8 cellular contexts compared by ENCODE assay signal in the genomic region with DNA sequence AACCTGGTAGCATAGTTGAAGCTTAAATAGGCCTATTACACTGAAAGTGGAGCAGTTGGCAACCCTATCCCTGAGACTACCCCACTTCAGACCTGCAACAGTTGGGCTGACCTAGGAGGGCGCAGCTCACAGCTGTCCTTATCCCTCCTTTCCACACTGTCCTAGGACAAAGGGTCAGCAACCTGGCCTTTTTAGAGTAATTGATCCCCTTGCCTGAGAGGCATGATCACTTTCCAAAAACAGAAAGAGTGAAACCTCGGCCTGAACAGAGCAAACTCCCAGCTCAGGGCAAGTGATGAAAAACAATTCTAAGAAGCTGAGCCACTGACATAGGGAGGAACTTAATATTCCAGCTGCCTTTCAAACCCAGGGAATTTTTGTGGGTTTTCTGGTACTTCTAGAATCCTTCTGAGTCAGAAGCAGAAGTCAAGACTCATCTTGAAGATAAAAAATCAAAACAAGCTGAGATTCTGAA.
A peak's percentile ranks its signal among the peaks of the same experiment; 100 is the strongest.
DNase-seq lines count a peak whose midpoint lies in the region; ATAC-seq, FAIRE-seq and TF ChIP-seq lines count a peak whose summit lies in the region.

No MANE protein-coding gene starts in this region.

- H3K9me3 ChIP-seq in ascending aorta (no peaks in the 10 kb centered on the region), right atrium auricular region (no peaks in the 10 kb centered on the region), gastrocnemius medialis (no peaks in the 10 kb centered on the region)

- H3K4me1 ChIP-seq in ascending aorta, result peaks cover 1 to 78% of the 10 kb centered on the region in 2 donors
- H3K4me1 ChIP-seq in right atrium auricular region, result peaks cover 0 to 48% of the 10 kb centered on the region in 2 donors
- H3K4me1 ChIP-seq in gastrocnemius medialis, result peaks cover 70% of the 10 kb centered on the region in 2 donors

- ATAC-seq in gastrocnemius medialis (peak; percentile 57 to 73), GM21515 (IDR thresholded peaks at IDR 0.05; ENCODE audit: unreplicated experiment) (no peak)
- ATAC-seq in stimulated activated memory B cell treated with anti-CD40 and anti-IgM and Interleukin-4, amounts not matched to agents 10 μg/mL and 1 μg/mL and 100 μg/mL, for 72 hours, result no peak

- H3K9me3 Mint-ChIP-seq in stimulated activated memory B cell treated with anti-CD40 and anti-IgM and Interleukin-4, amounts not matched to agents 10 μg/mL and 1 μg/mL and 100 μg/mL, for 72 hours, result no peaks in the 10 kb centered on the region

- H3K36me3 Mint-ChIP-seq in stimulated activated memory B cell treated with anti-CD40 and anti-IgM and Interleukin-4, amounts not matched to agents 10 μg/mL and 1 μg/mL and 100 μg/mL, for 72 hours, result no peaks in the 10 kb centered on the region

- in situ Hi-C loops in gastrocnemius medialis (cut with MboI; ENCODE audit: low sequenced_read_pairs in 4 of 4), result loop anchor here (5.0 to 25.0 kb wide), 6 partner anchors 94 to 262 kb away; a partner anchor contains a TSS

- no peak overlapping the region for H3K27ac Mint-ChIP-seq in stimulated activated memory B cell treated with anti-CD40 and anti-IgM and Interleukin-4, amounts not matched to agents 10 μg/mL and 1 μg/mL and 100 μg/mL, for 72 hours

- H3K36me3 ChIP-seq in ascending aorta (no peaks in the 10 kb centered on the region), right atrium auricular region (no peaks in the 10 kb centered on the region), gastrocnemius medialis (no peaks in the 10 kb centered on the region)

- TF ChIP-seq CTCF in ascending aorta (IDR thresholded peaks at IDR 0.05) (no peak), right atrium auricular region (IDR thresholded peaks at IDR 0.05) (no peak), gastrocnemius medialis (IDR thresholded peaks at IDR 0.05 in 4 of 5, conservative IDR thresholded peaks at IDR 0.05 in 1 of 5) (no peak)

- DNase-seq in EH (ENCODE audit: low read depth) (peak; percentile 95), ascending aorta (ENCODE audit: low spot score in 2 of 2) (no peak), right atrium auricular region (ENCODE audit: low spot score) (no peak), gastrocnemius medialis (peak; percentile 70 to 91), HTR-8/SVneo (ENCODE audit: insufficient read length, low spot score) (no peak)
- no peak for DNase-seq in stimulated activated CD8-positive, alpha-beta memory T cell treated with anti-CD3 and anti-CD28 coated beads, Interleukin-4, amount 100 ng/mL, for 48 hours

- H3K4me3 ChIP-seq in ascending aorta (no peak overlapping the region), right atrium auricular region (no peak overlapping the region), gastrocnemius medialis (peak overlapping the region in 3 of 4 donors; percentile 7 to 14 (median 11))

- no peak for FAIRE-seq in HTR-8/SVneo (lab: Jason Lieb, UNC)

- H3K27me3 ChIP-seq in ascending aorta, result no peaks in the 10 kb centered on the region
- no peaks in the 10 kb centered on the region for H3K27me3 ChIP-seq in right atrium auricular region
- H3K27me3 ChIP-seq in gastrocnemius medialis, result no peaks in the 10 kb centered on the region

- H3K4me1 Mint-ChIP-seq in stimulated activated memory B cell treated with anti-CD40 and anti-IgM and Interleukin-4, amounts not matched to agents 10 μg/mL and 1 μg/mL and 100 μg/mL, for 72 hours, result peaks cover 4% of the 10 kb centered on the region

- intact Hi-C loops in ascending aorta (cut with DNase I) (loop anchor here (5.0 kb wide), 1 partner anchor 112 kb away; no protein-coding TSS in a partner anchor), gastrocnemius medialis (cut with DNase I; ENCODE audit: low total_unique reads) (loop anchor here (2.0 to 10.0 kb wide), 4 partner anchors 60 to 584 kb away; a partner anchor contains a TSS)

- peak overlapping the region; percentile 95 to 96 for H3K27ac ChIP-seq in ascending aorta
- peak overlapping the region; percentile 71 to 75 for H3K27ac ChIP-seq in right atrium auricular region
- peak overlapping the region; percentile 94 to 98 (median 96) for H3K27ac ChIP-seq in gastrocnemius medialis

- no peaks in the 10 kb centered on the region for H3K27me3 Mint-ChIP-seq in stimulated activated memory B cell treated with anti-CD40 and anti-IgM and Interleukin-4, amounts not matched to agents 10 μg/mL and 1 μg/mL and 100 μg/mL, for 72 hours

- H3K4me3 Mint-ChIP-seq in stimulated activated memory B cell treated with anti-CD40 and anti-IgM and Interleukin-4, amounts not matched to agents 10 μg/mL and 1 μg/mL and 100 μg/mL, for 72 hours, result no peak overlapping the region

- TF ChIP-seq POLR2A in gastrocnemius medialis (IDR thresholded peaks at IDR 0.05), result peak; percentile 26 to 43

Comparison
In these comparisons a context has a peak if more than half of its experiments do, and no peak if none do; other contexts are left out.
1. DNase-seq: peak in EH (single experiment) and gastrocnemius medialis (2 of 2); none in ascending aorta (0 of 2), right atrium auricular region (single experiment), stimulated activated CD8-positive, alpha-beta memory T cell treated with anti-CD3 and anti-CD28 coated beads, Interleukin-4, amount 100 ng/mL, for 48 hours (single experiment) and HTR-8/SVneo (single experiment).
2. H3K4me3 ChIP-seq: peak in gastrocnemius medialis (3 of 4); none in ascending aorta (0 of 2) and right atrium auricular region (0 of 2).
3. ATAC-seq: peak in gastrocnemius medialis (2 of 2); none in GM21515 (single experiment) and stimulated activated memory B cell treated with anti-CD40 and anti-IgM and Interleukin-4, amounts not matched to agents 10 μg/mL and 1 μg/mL and 100 μg/mL, for 72 hours (single experiment).
4. Peak in every context shown above with its lines, with median percentiles within 50 percentile points of each other: H3K27ac ChIP-seq.